ENCODE assay signal across 27 cellular contexts in genomic region chr2:23721454-23721826, GRCh38.
"Had no signal": no experiment of that assay in that cellular context is flagged by ENCODE, and none has a peak within 500 bp of the region (broad histone marks: within the 10 kb centered on the region; RNA-seq: fewer than 3 reads in every experiment).

No MANE protein-coding gene starts in this region.

- H3K36me3 ChIP-seq: ovary, right lobe of liver had no signal

- H3K27me3 ChIP-seq: dorsolateral prefrontal cortex, foreskin keratinocyte, heart right ventricle, ovary, right lobe of liver, suprapubic skin, transverse colon, upper lobe of right lung had no signal

- ATAC-seq: naive thymus-derived CD8-positive, alpha-beta T cell; stimulated activated naive CD8-positive, alpha-beta T cell treated with anti-CD3 and anti-CD28 coated beads, Interleukin-15, amount 100 ng/mL, for 72 hours had no signal

- H3K4me2 ChIP-seq: smooth muscle cell had no signal

- H3K9me3 ChIP-seq: ovary, right lobe of liver had no signal

- H3K4me1 ChIP-seq: right lobe of liver, transverse colon, upper lobe of right lung had no signal

- FAIRE-seq: islet of Langerhans had no signal

- DNase-seq: cerebellar nuclear complex; cortex of kidney; dorsolateral prefrontal cortex; effector CD4-positive, alpha-beta T cell; foreskin keratinocyte; glutamatergic neuron; heart right ventricle; hippocampal formation; mesendoderm; midbrain; naive thymus-derived CD8-positive, alpha-beta T cell; nephron progenitor cell; occipital lobe; ovary; retina; right lobe of liver; stimulated activated CD4-positive, alpha-beta T cell treated with anti-CD3 and anti-CD28 coated beads, Interleukin-12 subunit alpha, Interleukin-12 subunit beta, amount 100 ng/mL, for 4 hours; stimulated activated CD4-positive, alpha-beta T cell treated with anti-CD3 and anti-CD28 coated beads, Interleukin-1b, Interleukin-23, amount 100 ng/mL, for 48 hours; stimulated activated CD4-positive, alpha-beta T cell treated with anti-CD3 and anti-CD28 coated beads, Interleukin-4, amount 100 ng/mL, for 1 hour; stimulated activated CD8-positive, alpha-beta memory T cell treated with anti-CD3 and anti-CD28 coated beads, Interleukin-4, amount 100 ng/mL, for 48 hours; stimulated activated naive CD4-positive, alpha-beta T cell; stimulated activated naive CD8-positive, alpha-beta T cell treated with anti-CD3 and anti-CD28 coated beads, Interleukin-15, amount 100 ng/mL, for 72 hours; transverse colon; upper lobe of right lung had no signal

- H3K4me3 ChIP-seq: dorsolateral prefrontal cortex, heart right ventricle, ovary, right lobe of liver, smooth muscle cell, suprapubic skin, transverse colon, upper lobe of right lung had no signal

- H3K27ac ChIP-seq: dorsolateral prefrontal cortex, foreskin keratinocyte, heart right ventricle, ovary, right lobe of liver, suprapubic skin, transverse colon, upper lobe of right lung had no signal
